9 cellular contexts compared by ENCODE assay signal in the genomic region with DNA sequence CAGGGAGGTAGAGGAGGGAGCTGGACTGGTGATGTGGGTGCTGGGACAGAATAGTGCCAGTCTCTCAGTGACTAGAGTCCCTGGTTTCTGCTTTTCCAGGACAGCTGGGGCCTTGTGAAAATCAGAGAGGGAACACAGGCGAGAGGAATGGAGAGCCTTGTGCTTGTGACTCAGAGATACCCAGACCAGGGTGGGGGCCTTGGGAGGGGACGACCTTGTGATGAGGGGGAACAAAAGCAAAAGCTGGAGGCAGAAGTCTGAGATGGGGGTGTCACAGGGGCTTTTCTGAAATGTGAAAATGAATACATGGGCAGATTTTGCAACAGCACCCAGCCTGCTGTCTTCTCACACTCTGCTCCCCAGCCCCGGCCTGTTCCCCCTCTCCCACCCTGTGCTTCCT. TPM values are rescaled to one million over a fixed set of nuclear protein-coding genes. Genes with fewer than 3 reads are reported as not detected.
DNase-seq lines count a peak whose midpoint lies in the region; ATAC-seq and TF ChIP-seq lines count a peak whose summit lies in the region.
"Had no signal": no experiment of that assay in that cellular context is flagged by ENCODE, and none has a peak within 500 bp of the region (broad histone marks: within the 10 kb centered on the region; RNA-seq: fewer than 3 reads in every experiment).

No MANE protein-coding gene starts in this region.

- H2AK9ac ChIP-seq in IMR-90 (replicated peaks; ENCODE audit: low read depth, low read length, poor library complexity): peak overlapping the region; percentile 5

- H3K18ac ChIP-seq in IMR-90 (ENCODE audit: low read depth, low read length): peak overlapping the region; percentile 66

- H3K27me3 ChIP-seq in IMR-90 (ENCODE audit: control insufficient read depth, insufficient read depth, low read length) (no peaks in the 10 kb centered on the region), spleen (replicated peaks in 1 of 7) (no peaks in the 10 kb centered on the region), Karpas-422 (ENCODE audit: low read length) (no peaks in the 10 kb centered on the region)

- peak overlapping the region; percentile 70 for H4K5ac ChIP-seq in IMR-90 (ENCODE audit: low read depth, low read length)

- POLR2A ChIA-PET in IMR-90 (lab: Charles Lee; ENCODE audit: unreplicated experiment): interaction anchor here (0.6 kb wide), 1 partner anchor 69 kb away, joined by 4 read pairs; no protein-coding TSS in a partner anchor

- H3K27ac ChIP-seq in IMR-90 (ENCODE audit: insufficient read depth, low read length) (peak overlapping the region; percentile 72), spleen (peak overlapping the region in 7 of 8 donors; percentile 36 to 72 (median 67)), Karpas-422 (ENCODE audit: low read length) (no peak overlapping the region)

- H3K9me2 ChIP-seq in Karpas-422 (replicated peaks; ENCODE audit: insufficient read depth, low read length): no peaks in the 10 kb centered on the region

- WGBS in IMR-90 (ENCODE audit: extremely low coverage in 2 of 2, insufficient read length in 1 of 2), 2 experiments: 33% methylated on average over 1 of the region's 3 CpGs; no CpG with 5 or more reads in 1 of the 2 experiments
- WGBS in lower leg skin, 2 donors: 49 to 59% methylated on average over 3 of the region's 3 CpGs
- WGBS in spleen, 5 donors: 32 to 35% (median 33%) methylated on average over 3 of the region's 3 CpGs

- H3K4me2 ChIP-seq in IMR-90 (ENCODE audit: low read depth, low read length) (peak overlapping the region; percentile 48), Karpas-422 (ENCODE audit: low read depth, low read length, poor library complexity, severe bottlenecking) (no peak overlapping the region)

- no peaks in the 10 kb centered on the region for H3K9me3 ChIP-seq in IMR-90 (ENCODE audit: control insufficient read depth, insufficient read depth, low read length)
- no peaks in the 10 kb centered on the region for H3K9me3 ChIP-seq in spleen
- no peaks in the 10 kb centered on the region for H3K9me3 ChIP-seq in mucosa of descending colon
- H3K9me3 ChIP-seq in Karpas-422 (ENCODE audit: low read length): no peaks in the 10 kb centered on the region

- H3K79me1 ChIP-seq in IMR-90 (ENCODE audit: low read depth in 1 of 2, low read length in 2 of 2): peaks cover 8 to 43% of the 10 kb centered on the region in 2 experiments

- H4K20me1 ChIP-seq in IMR-90 (ENCODE audit: insufficient read depth, low read length) (no peaks in the 10 kb centered on the region), Karpas-422 (ENCODE audit: insufficient read depth, low read depth, low read length) (no peaks in the 10 kb centered on the region)

- H3K9ac ChIP-seq in IMR-90 (ENCODE audit: low read depth, low read length): peak overlapping the region; percentile 47
- no peak overlapping the region for H3K9ac ChIP-seq in Karpas-422 (ENCODE audit: low read length)

- peaks cover 27% of the 10 kb centered on the region for H3K79me2 ChIP-seq in Karpas-422 (ENCODE audit: low read length)

- peak overlapping the region; percentile 86; the same call in 1 of the 2 replicates for H3K23ac ChIP-seq in IMR-90 (ENCODE audit: low read depth, low read length)

- dilution Hi-C loops in IMR-90 (cut with HindIII; ENCODE audit: low sequenced_read_pairs, unreplicated experiment): no loop called here

- no peak overlapping the region for H3K56ac ChIP-seq in IMR-90 (ENCODE audit: extremely low read depth, insufficient read depth, low read length)

- H3K9me1 ChIP-seq in IMR-90 (ENCODE audit: insufficient read depth, low read length): peaks cover 11% of the 10 kb centered on the region

- H3K14ac ChIP-seq in IMR-90 (replicated peaks; ENCODE audit: low read depth, low read length): peak overlapping the region; percentile 88

- H3K4me1 ChIP-seq in IMR-90 (ENCODE audit: control insufficient read depth, insufficient read depth, low read length) (peaks cover 26% of the 10 kb centered on the region), spleen (peaks cover 8 to 66% (median 41%) of the 10 kb centered on the region in 6 donors), mucosa of descending colon (ENCODE audit: low read depth) (peaks cover 46% of the 10 kb centered on the region), Karpas-422 (ENCODE audit: low read length) (peaks cover 21% of the 10 kb centered on the region)

- H4K91ac ChIP-seq in IMR-90 (ENCODE audit: insufficient read depth, low read depth, low read length): peak overlapping the region; percentile 55

- DNase-seq in IMR-90 (no peak), choroid plexus epithelial cell (ENCODE audit: low read depth) (peak; percentile 35), lower leg skin (ENCODE audit: low spot score in 2 of 2) (peak; percentile 58 to 93), spleen (peak; percentile 71), mucosa of descending colon (no peak), Karpas-422 (no peak)
- DNase-seq in effector CD4-positive, alpha-beta T cell: no peak
- DNase-seq: activated B cell treated with CpG ODN at 0.5 μM for 24 hours had no signal

- TF ChIP-seq POLR2A in IMR-90 (IDR thresholded peaks at IDR 0.05; ENCODE audit: low read depth, low read length): no peak
- TF ChIP-seq POLR2A in lower leg skin (IDR thresholded peaks at IDR 0.05): no peak
- TF ChIP-seq POLR2A in spleen (IDR thresholded peaks at IDR 0.05): no peak

- H2BK15ac ChIP-seq in IMR-90 (ENCODE audit: low read depth, low read length): peak overlapping the region; percentile 91; the same call in 2 of the 3 replicates

- peak overlapping the region; percentile 81 for H2AFZ ChIP-seq in IMR-90 (replicated peaks; ENCODE audit: low read length, poor library complexity)
- no peak overlapping the region for H2AFZ ChIP-seq in Karpas-422 (ENCODE audit: low read length)

- peak overlapping the region; percentile 92 to 96; a peak in 3 of 4 replicates for H4K8ac ChIP-seq in IMR-90 (ENCODE audit: low read depth in 2 of 2, low read length in 2 of 2)

- no peak for TF ChIP-seq RAD21 in IMR-90 (IDR thresholded peaks at IDR 0.05; ENCODE audit: low read length)

- TF ChIP-seq CTCF in IMR-90 (conservative IDR thresholded peaks at IDR 0.05; ENCODE audit: low read depth, low read length): no peak
- TF ChIP-seq CTCF in choroid plexus epithelial cell (conservative IDR thresholded peaks at IDR 0.05; ENCODE audit: low read depth, low read length): no peak
- no peak for TF ChIP-seq CTCF in lower leg skin (IDR thresholded peaks at IDR 0.05)
- no peak for TF ChIP-seq CTCF in spleen (IDR thresholded peaks at IDR 0.05 in 8 of 11, conservative IDR thresholded peaks at IDR 0.05 in 3 of 11)
- TF ChIP-seq CTCF in mucosa of descending colon (IDR thresholded peaks at IDR 0.05): no peak

- H3K36me3 ChIP-seq in IMR-90 (ENCODE audit: control insufficient read depth, insufficient read depth, low read length) (no peaks in the 10 kb centered on the region), spleen (no peaks in the 10 kb centered on the region), mucosa of descending colon (ENCODE audit: low read depth) (no peaks in the 10 kb centered on the region), Karpas-422 (ENCODE audit: insufficient read depth, low read length) (no peaks in the 10 kb centered on the region)

- in situ Hi-C loops in IMR-90 (cut with MboI; ENCODE audit: low sequenced_read_pairs): no loop called here

- H3K4ac ChIP-seq in IMR-90 (ENCODE audit: low read depth, low read length): peak overlapping the region; percentile 84

- ATAC-seq in IMR-90 (ENCODE audit: low read depth) (peak; percentile 24), mucosa of descending colon (no peak), GM21717 (IDR thresholded peaks at IDR 0.05; ENCODE audit: unreplicated experiment) (no peak)

- no peak overlapping the region for H3K4me3 ChIP-seq in IMR-90 (ENCODE audit: insufficient read depth, low read depth, low read length)
- H3K4me3 ChIP-seq in choroid plexus epithelial cell (ENCODE audit: low read depth, low read length): no peak overlapping the region
- no peak overlapping the region for H3K4me3 ChIP-seq in lower leg skin (ENCODE audit: low read depth, poor library complexity, severe bottlenecking)
- no peak overlapping the region for H3K4me3 ChIP-seq in spleen
- H3K4me3 ChIP-seq in mucosa of descending colon: no peak overlapping the region
- H3K4me3 ChIP-seq in Karpas-422 (ENCODE audit: low read length): no peak overlapping the region

- BruUV-seq in IMR-90 (replicated peaks; lab: Mats Ljungman, UMichigan): no TSS peak

- peak overlapping the region; percentile 89; the same call in 1 of the 2 replicates for H2BK120ac ChIP-seq in IMR-90 (ENCODE audit: low read depth, low read length)

- CTCF ChIA-PET in IMR-90 (lab: Yijun Ruan, JAX): no interaction called here

- H2BK5ac ChIP-seq in IMR-90 (ENCODE audit: low read depth, low read length, poor library complexity, severe bottlenecking): peak overlapping the region; percentile 53

- intact Hi-C loops in IMR-90 (cut with micrococcal nuclease): no loop called here
- intact Hi-C loops in lower leg skin (cut with DNase I; ENCODE audit: low total_unique reads): no loop called here
- intact Hi-C loops in spleen (cut with DNase I; ENCODE audit: low total_unique reads): no loop called here
- intact Hi-C loops in mucosa of descending colon (cut with DNase I, micrococcal nuclease): no loop called here

- peak overlapping the region; percentile 59 for H2AK5ac ChIP-seq in IMR-90 (ENCODE audit: low read depth, low read length)

- peak overlapping the region; percentile 30; the same call in 1 of the 2 replicates for H2BK20ac ChIP-seq in IMR-90 (ENCODE audit: low read depth, low read length)

RNA-seq across cellular contexts. Expression of gene NR1H3, which starts 3.4 kb away (rescaled TPM):
- 9.1 and 9.7 TPM in 2 replicates for total RNA-seq in IMR-90 (2012; rRNA removed)
- 13.6 and 19.0 TPM in 2 replicates for polyA plus RNA-seq in IMR-90 (2012; rRNA removed)
- polyA plus RNA-seq in IMR-90 (2012; cell fraction: cytosol; rRNA removed): 9.7 and 15.4 TPM in 2 replicates
- polyA plus RNA-seq in IMR-90 (2012; cell fraction: nucleus; rRNA removed; ENCODE audit: low replicate concordance): 48.0 and 62.0 TPM in 2 replicates
- 10 to 100 TPM; 18.5 to 34.6 (median 23.4) TPM for total RNA-seq in lower leg skin
- total RNA-seq in spleen: 100 to 1,000 TPM in 5 of 7 donors, 10 to 100 TPM in 2; 59.1 to 129 (median 119) TPM
- 100 to 1,000 TPM; 136 to 227 (median 219) TPM for polyA plus RNA-seq in spleen
- total RNA-seq in mucosa of descending colon: 10 to 100 TPM; 49.1 to 73.5 (median 50.6) TPM
- total RNA-seq in Karpas-422 (2014; rRNA removed; shearing (Covaris generic); ENCODE audit: low replicate concordance): 6.9 and 15.8 TPM in 2 replicates

RNA-seq across cellular contexts. Expression of gene ACP2, which starts 5.8 kb away (rescaled TPM):
- total RNA-seq in IMR-90 (2012; rRNA removed) (10.3 and 17.7 TPM in 2 replicates), lower leg skin (10 to 100 TPM; 20.2 to 38.9 (median 21.9) TPM), spleen (100 to 1,000 TPM in 2 of 7 donors, 10 to 100 TPM in 5; 43.9 to 113 (median 59.8) TPM), mucosa of descending colon (10 to 100 TPM; 42.6 to 53.8 (median 51.1) TPM)
- polyA plus RNA-seq in IMR-90 (2012; rRNA removed) (23.6 and 24.8 TPM in 2 replicates), spleen (10 to 100 TPM; 18.9 to 34.4 (median 19.9) TPM)
- polyA plus RNA-seq in IMR-90 (2012; cell fraction: cytosol; rRNA removed): 17.6 and 27.9 TPM in 2 replicates
- polyA plus RNA-seq in IMR-90 (2012; cell fraction: nucleus; rRNA removed; ENCODE audit: low replicate concordance): 44.8 and 66.4 TPM in 2 replicates
- total RNA-seq in Karpas-422 (2014; rRNA removed; shearing (Covaris generic); ENCODE audit: low replicate concordance): 20.7 and 42.1 TPM in 2 replicates

RNA-seq across cellular contexts. Expression of gene MADD, which starts 15.6 kb away (rescaled TPM):
- total RNA-seq in IMR-90 (2012; rRNA removed) (11.1 and 13.3 TPM in 2 replicates), lower leg skin (10 to 100 TPM; 43.2 to 65.5 (median 51.5) TPM), spleen (10 to 100 TPM; 53.6 to 82.4 (median 70.1) TPM), mucosa of descending colon (10 to 100 TPM; 45.0 to 69.6 (median 67.3) TPM)
- polyA plus RNA-seq in IMR-90 (2012; rRNA removed) (16.4 and 17.3 TPM in 2 replicates), spleen (10 to 100 TPM; 15.7 to 35.0 (median 26.1) TPM)
- polyA plus RNA-seq in IMR-90 (2012; cell fraction: cytosol; rRNA removed): 11.8 and 13.6 TPM in 2 replicates
- polyA plus RNA-seq in IMR-90 (2012; cell fraction: nucleus; rRNA removed; ENCODE audit: low replicate concordance): 45.5 and 53.1 TPM in 2 replicates
- 31.2 and 53.5 TPM in 2 replicates for total RNA-seq in Karpas-422 (2014; rRNA removed; shearing (Covaris generic); ENCODE audit: low replicate concordance)

RNA-seq across cellular contexts. Expression of gene DDB2, which starts 39.6 kb away (rescaled TPM):
- 25.6 and 27.8 TPM in 2 replicates for total RNA-seq in IMR-90 (2012; rRNA removed)
- polyA plus RNA-seq in IMR-90 (2012; rRNA removed): 33.5 and 33.6 TPM in 2 replicates
- 24.1 and 24.5 TPM in 2 replicates for polyA plus RNA-seq in IMR-90 (2012; cell fraction: cytosol; rRNA removed)
- polyA plus RNA-seq in IMR-90 (2012; cell fraction: nucleus; rRNA removed; ENCODE audit: low replicate concordance): 77.2 and 160 TPM in 2 replicates
- 10 to 100 TPM; 53.2 to 85.7 (median 66.0) TPM for total RNA-seq in lower leg skin
- 10 to 100 TPM; 29.5 to 66.3 (median 42.5) TPM for total RNA-seq in spleen
- polyA plus RNA-seq in spleen: 100 to 1,000 TPM in 1 of 3 donors, 10 to 100 TPM in 2; 49.4 to 173 (median 72.7) TPM
- total RNA-seq in mucosa of descending colon: 10 to 100 TPM; 29.8 to 41.2 (median 37.2) TPM
- 21.1 and 26.4 TPM in 2 replicates for total RNA-seq in Karpas-422 (2014; rRNA removed; shearing (Covaris generic); ENCODE audit: low replicate concordance)

Comparison
In these comparisons a context has a peak if more than half of its experiments do, and no peak if none do; other contexts are left out.
1. DNase-seq: peak in choroid plexus epithelial cell (single experiment), lower leg skin (2 of 2) and spleen (single experiment); none in IMR-90 (single experiment), mucosa of descending colon (0 of 3), Karpas-422 (single experiment) and effector CD4-positive, alpha-beta T cell (single experiment).